Comparison of ENCODE assay signal across 18 cellular contexts in genomic region chr1:32365445-32365844, GRCh38. TPM values are rescaled to one million over a fixed set of nuclear protein-coding genes. Genes with fewer than 3 reads are reported as not detected.
DNase-seq lines count a peak whose midpoint lies in the region; ATAC-seq and TF ChIP-seq lines count a peak whose summit lies in the region.
"Had no signal": no experiment of that assay in that cellular context is flagged by ENCODE, and none has a peak within 500 bp of the region (broad histone marks: within the 10 kb centered on the region; RNA-seq: fewer than 3 reads in every experiment).

No MANE protein-coding gene starts in this region.

- H3K23ac ChIP-seq in IMR-90 (ENCODE audit: low read depth, low read length), result no peak overlapping the region

- no peak overlapping the region for H2AK9ac ChIP-seq in IMR-90 (replicated peaks; ENCODE audit: low read depth, low read length, poor library complexity)

- no peak for TF ChIP-seq POLR2A in IMR-90 (IDR thresholded peaks at IDR 0.05; ENCODE audit: low read depth, low read length)
- TF ChIP-seq POLR2A in transverse colon (IDR thresholded peaks at IDR 0.05), result no peak

- dilution Hi-C loops in IMR-90 (cut with HindIII; ENCODE audit: low sequenced_read_pairs, unreplicated experiment), result no loop called here

- no peak overlapping the region for H3K4me3 Mint-ChIP-seq in activated CD4-positive, alpha-beta T cell treated with anti-CD3 and anti-CD28 coated beads, Interleukin-2, amount 10 ng/mL, durations not matched to agents 24 days and 14 days
- H3K4me3 Mint-ChIP-seq in endothelial cell (ENCODE audit: unreplicated experiment), result peak overlapping the region; percentile 25
- no peak overlapping the region for H3K4me3 Mint-ChIP-seq in stimulated activated memory B cell treated with anti-CD40 and anti-IgM and Interleukin-4, amounts not matched to agents 10 μg/mL and 1 μg/mL and 100 μg/mL, for 72 hours

- no peak overlapping the region for H3K9ac ChIP-seq in IMR-90 (ENCODE audit: low read depth, low read length)

- peaks cover 9% of the 10 kb centered on the region for H3K27me3 Mint-ChIP-seq in activated CD4-positive, alpha-beta T cell treated with anti-CD3 and anti-CD28 coated beads, Interleukin-2, amount 10 ng/mL, durations not matched to agents 24 days and 14 days
- H3K27me3 Mint-ChIP-seq in endothelial cell (ENCODE audit: unreplicated experiment), result peaks cover 10% of the 10 kb centered on the region
- H3K27me3 Mint-ChIP-seq in stimulated activated memory B cell treated with anti-CD40 and anti-IgM and Interleukin-4, amounts not matched to agents 10 μg/mL and 1 μg/mL and 100 μg/mL, for 72 hours, result no peaks in the 10 kb centered on the region

- H4K8ac ChIP-seq in IMR-90 (ENCODE audit: low read depth in 2 of 2, low read length in 2 of 2), result no peak overlapping the region

- no peak overlapping the region for H3K4me2 ChIP-seq in IMR-90 (ENCODE audit: low read depth, low read length)
- H3K4me2 ChIP-seq: PC-9 had no signal

- H3K9me1 ChIP-seq in IMR-90 (ENCODE audit: insufficient read depth, low read length), result 0 out of 2 replicates have a peak, but pooled peaks cover 4% of the 10 kb centered on the region

- WGBS in IMR-90 (ENCODE audit: extremely low coverage in 2 of 2, insufficient read length in 1 of 2), 2 experiments, result no CpG with 5 or more reads among the region's 6 CpGs
- 71 to 83% methylated on average over 1 to 6 of the region's 6 CpGs for WGBS in transverse colon (ENCODE audit: low coverage in 1 of 2), 2 donors

- H3K14ac ChIP-seq in IMR-90 (replicated peaks; ENCODE audit: low read depth, low read length), result no peak overlapping the region

- H3K4me1 Mint-ChIP-seq in activated CD4-positive, alpha-beta T cell treated with anti-CD3 and anti-CD28 coated beads, Interleukin-2, amount 10 ng/mL, durations not matched to agents 24 days and 14 days, result peaks cover 13% of the 10 kb centered on the region
- peaks cover 14% of the 10 kb centered on the region for H3K4me1 Mint-ChIP-seq in endothelial cell (ENCODE audit: unreplicated experiment)
- H3K4me1 Mint-ChIP-seq in stimulated activated memory B cell treated with anti-CD40 and anti-IgM and Interleukin-4, amounts not matched to agents 10 μg/mL and 1 μg/mL and 100 μg/mL, for 72 hours, result peaks cover 25% of the 10 kb centered on the region

- H4K20me1 ChIP-seq in IMR-90 (ENCODE audit: insufficient read depth, low read length), result no peaks in the 10 kb centered on the region; the same call in 1 of the 2 replicates

- in situ Hi-C loops in IMR-90 (cut with MboI; ENCODE audit: low sequenced_read_pairs) (no loop called here), transverse colon (cut with MboI; ENCODE audit: low pct_ligation_motif_present in 1 of 4, low pct_unique_long_range_greater_than_20kb in 1 of 4, low sequenced_read_pairs in 3 of 4) (no loop called here)

- TF ChIP-seq CTCF in IMR-90 (conservative IDR thresholded peaks at IDR 0.05; ENCODE audit: low read depth, low read length) (no peak), endothelial cell (IDR thresholded peaks at IDR 0.05; ENCODE audit: unreplicated experiment) (no peak), transverse colon (IDR thresholded peaks at IDR 0.05) (no peak)

- no peak overlapping the region for H3K4me3 ChIP-seq in IMR-90 (ENCODE audit: insufficient read depth, low read depth, low read length)
- no peak overlapping the region for H3K4me3 ChIP-seq in transverse colon
- H3K4me3 ChIP-seq: PC-9 had no signal

- CTCF ChIA-PET in IMR-90 (lab: Yijun Ruan, JAX), result no interaction called here

- H3K27ac Mint-ChIP-seq in activated CD4-positive, alpha-beta T cell treated with anti-CD3 and anti-CD28 coated beads, Interleukin-2, amount 10 ng/mL, durations not matched to agents 24 days and 14 days, result peak overlapping the region; percentile 41
- H3K27ac Mint-ChIP-seq in endothelial cell (ENCODE audit: unreplicated experiment), result no peak overlapping the region
- peak overlapping the region; percentile 3 for H3K27ac Mint-ChIP-seq in stimulated activated memory B cell treated with anti-CD40 and anti-IgM and Interleukin-4, amounts not matched to agents 10 μg/mL and 1 μg/mL and 100 μg/mL, for 72 hours

- no peak overlapping the region for H2BK120ac ChIP-seq in IMR-90 (ENCODE audit: low read depth, low read length)

- H3K9me3 Mint-ChIP-seq in activated CD4-positive, alpha-beta T cell treated with anti-CD3 and anti-CD28 coated beads, Interleukin-2, amount 10 ng/mL, durations not matched to agents 24 days and 14 days, result no peaks in the 10 kb centered on the region
- H3K9me3 Mint-ChIP-seq in endothelial cell (ENCODE audit: unreplicated experiment), result no peaks in the 10 kb centered on the region
- H3K9me3 Mint-ChIP-seq in stimulated activated memory B cell treated with anti-CD40 and anti-IgM and Interleukin-4, amounts not matched to agents 10 μg/mL and 1 μg/mL and 100 μg/mL, for 72 hours, result no peaks in the 10 kb centered on the region

- TF ChIP-seq EP300 in transverse colon (IDR thresholded peaks at IDR 0.05; ENCODE audit: low read depth), result no peak

- peak overlapping the region; percentile 27 for H2AFZ ChIP-seq in IMR-90 (replicated peaks; ENCODE audit: low read length, poor library complexity)
- H2AFZ ChIP-seq: PC-9 had no signal

- H3K9me3 ChIP-seq in IMR-90 (ENCODE audit: control insufficient read depth, insufficient read depth, low read length) (no peaks in the 10 kb centered on the region), transverse colon (no peaks in the 10 kb centered on the region)

- H4K5ac ChIP-seq in IMR-90 (ENCODE audit: low read depth, low read length), result no peak overlapping the region

- H3K79me1 ChIP-seq in IMR-90 (ENCODE audit: low read depth in 1 of 2, low read length in 2 of 2), result peaks cover 0 to 7% of the 10 kb centered on the region in 2 experiments; a peak in 2 of 4 replicates

- H3K18ac ChIP-seq in IMR-90 (ENCODE audit: low read depth, low read length), result no peak overlapping the region

- H3K4ac ChIP-seq in IMR-90 (ENCODE audit: low read depth, low read length), result no peak overlapping the region

- no peak overlapping the region for H2AK5ac ChIP-seq in IMR-90 (ENCODE audit: low read depth, low read length)

- H3K36me3 ChIP-seq in IMR-90 (ENCODE audit: control insufficient read depth, insufficient read depth, low read length), result peaks cover 47% of the 10 kb centered on the region
- H3K36me3 ChIP-seq in transverse colon, result peaks cover 0 to 49% (median 13%) of the 10 kb centered on the region in 4 donors

- no peak for ATAC-seq in IMR-90 (ENCODE audit: low read depth)
- ATAC-seq in stimulated activated memory B cell treated with anti-CD40 and anti-IgM and Interleukin-4, amounts not matched to agents 10 μg/mL and 1 μg/mL and 100 μg/mL, for 72 hours, result no peak

- intact Hi-C loops in activated CD4-positive, alpha-beta T cell treated with anti-CD3 and anti-CD28 coated beads, Interleukin-2, amount 10 ng/mL, durations not matched to agents 24 days and 14 days (cut with micrococcal nuclease), result no loop called here
- intact Hi-C loops in IMR-90 (cut with micrococcal nuclease), result no loop called here
- intact Hi-C loops in transverse colon (cut with DNase I; ENCODE audit: low total_unique reads), result no loop called here

- H4K91ac ChIP-seq in IMR-90 (ENCODE audit: insufficient read depth, low read depth, low read length), result no peak overlapping the region

- POLR2A ChIA-PET in IMR-90 (lab: Charles Lee; ENCODE audit: unreplicated experiment), result no interaction called here

- TF ChIP-seq RAD21 in IMR-90 (IDR thresholded peaks at IDR 0.05; ENCODE audit: low read length), result no peak

- no peak for DNase-seq in activated CD4-positive, alpha-beta T cell treated with anti-CD3 and anti-CD28 coated beads, Interleukin-2, amount 10 ng/mL, durations not matched to agents 24 days and 14 days
- DNase-seq in activated CD4-positive, alpha-beta T cell treated with anti-CD3 and anti-CD28 coated beads for 48 hours, result no peak
- no peak for DNase-seq in IMR-90
- DNase-seq in endothelial cell (ENCODE audit: low spot score), result no peak
- DNase-seq in transverse colon, result no peak
- no peak for DNase-seq in occipital lobe (lab: John Stamatoyannopoulos, UW)
- no peak for DNase-seq in stimulated activated CD4-positive, alpha-beta T cell treated with anti-CD3 and anti-CD28 coated beads, Interleukin-2, amount 100 ng/mL, for 24 hours
- DNase-seq: 8988T, DMS 273 treated with DMSO at 0.1 percent for 48 hours, GF-D8, Karpas-422, MM.1S, NCI-H1092 treated with DMSO at 0.1 percent for 48 hours, NCI-H2081 treated with DMSO at 0.1 percent for 48 hours, NCI-H510A treated with DMSO at 0.1 percent for 48 hours, NCI-H82, PC-9 had no signal

- H2BK20ac ChIP-seq in IMR-90 (ENCODE audit: low read depth, low read length), result no peak overlapping the region

- H3K27ac ChIP-seq in IMR-90 (ENCODE audit: insufficient read depth, low read length) (no peak overlapping the region), transverse colon (no peak overlapping the region)
- H3K27ac ChIP-seq: PC-9 had no signal

- no peaks in the 10 kb centered on the region for H3K4me1 ChIP-seq in IMR-90 (ENCODE audit: control insufficient read depth, insufficient read depth, low read length)
- peaks cover 14 to 17% (median 15%) of the 10 kb centered on the region in 4 donors for H3K4me1 ChIP-seq in transverse colon

- H3K56ac ChIP-seq in IMR-90 (ENCODE audit: extremely low read depth, insufficient read depth, low read length), result no peak overlapping the region

- H2BK5ac ChIP-seq in IMR-90 (ENCODE audit: low read depth, low read length, poor library complexity, severe bottlenecking), result no peak overlapping the region

- peaks cover 50% of the 10 kb centered on the region for H3K36me3 Mint-ChIP-seq in activated CD4-positive, alpha-beta T cell treated with anti-CD3 and anti-CD28 coated beads, Interleukin-2, amount 10 ng/mL, durations not matched to agents 24 days and 14 days (ENCODE audit: low read depth)
- peaks cover 47% of the 10 kb centered on the region for H3K36me3 Mint-ChIP-seq in endothelial cell (ENCODE audit: low read depth, unreplicated experiment)
- H3K36me3 Mint-ChIP-seq in stimulated activated memory B cell treated with anti-CD40 and anti-IgM and Interleukin-4, amounts not matched to agents 10 μg/mL and 1 μg/mL and 100 μg/mL, for 72 hours, result peaks cover 55% of the 10 kb centered on the region

- no TSS peak for BruUV-seq in IMR-90 (replicated peaks; lab: Mats Ljungman, UMichigan)

- H3K27me3 ChIP-seq in IMR-90 (ENCODE audit: control insufficient read depth, insufficient read depth, low read length) (no peaks in the 10 kb centered on the region), transverse colon (no peaks in the 10 kb centered on the region)

- no peak overlapping the region for H2BK15ac ChIP-seq in IMR-90 (ENCODE audit: low read depth, low read length)

RNA-seq across cellular contexts. Expression of gene TSSK3, which starts 3.1 kb away (rescaled TPM):
- total RNA-seq in activated CD4-positive, alpha-beta T cell treated with anti-CD3 and anti-CD28 coated beads, Interleukin-2, amount 10 ng/mL, durations not matched to agents 24 days and 14 days, result 1.0 and 2.3 TPM in 2 replicates
- total RNA-seq in IMR-90 (2012; rRNA removed) (not detected in 2 replicates), endothelial cell (ENCODE audit: unreplicated experiment) (0.67 TPM), transverse colon (1 to 10 TPM in 2 of 4 donors, not detected in 2; 1.3 to 1.4 TPM), occipital lobe (not detected)
- 0.24 and 0.96 TPM in 2 replicates for polyA plus RNA-seq in IMR-90 (2012; rRNA removed)
- polyA plus RNA-seq in IMR-90 (2012; cell fraction: cytosol; rRNA removed), result 0.15 TPM in 1 of 2 replicates, not detected in the other
- polyA plus RNA-seq in IMR-90 (2012; cell fraction: nucleus; rRNA removed; ENCODE audit: low replicate concordance), result 1.7 and 2.9 TPM in 2 replicates

RNA-seq across cellular contexts. Expression of gene FAM229A, which starts 3.2 kb away (rescaled TPM):
- total RNA-seq in activated CD4-positive, alpha-beta T cell treated with anti-CD3 and anti-CD28 coated beads, Interleukin-2, amount 10 ng/mL, durations not matched to agents 24 days and 14 days, result 4.2 and 4.4 TPM in 2 replicates
- total RNA-seq in IMR-90 (2012; rRNA removed) (0.28 and 0.36 TPM in 2 replicates), endothelial cell (ENCODE audit: unreplicated experiment) (8.5 TPM), transverse colon (10 to 100 TPM; 12.1 to 59.1 (median 21.1) TPM), occipital lobe (1.6 TPM)
- polyA plus RNA-seq in IMR-90 (2012; rRNA removed), result 3.9 and 4.3 TPM in 2 replicates
- 0.64 and 1.4 TPM in 2 replicates for polyA plus RNA-seq in IMR-90 (2012; cell fraction: cytosol; rRNA removed)
- polyA plus RNA-seq in IMR-90 (2012; cell fraction: nucleus; rRNA removed; ENCODE audit: low replicate concordance), result 73.8 and 94.1 TPM in 2 replicates

RNA-seq across cellular contexts. Expression of gene BSDC1, which starts 28.8 kb away (rescaled TPM):
- 44.8 and 49.5 TPM in 2 replicates for total RNA-seq in activated CD4-positive, alpha-beta T cell treated with anti-CD3 and anti-CD28 coated beads, Interleukin-2, amount 10 ng/mL, durations not matched to agents 24 days and 14 days
- 50.8 and 60.4 TPM in 2 replicates for total RNA-seq in IMR-90 (2012; rRNA removed)
- polyA plus RNA-seq in IMR-90 (2012; rRNA removed), result 50.4 and 56.8 TPM in 2 replicates
- 31.5 and 48.4 TPM in 2 replicates for polyA plus RNA-seq in IMR-90 (2012; cell fraction: cytosol; rRNA removed)
- 81.3 and 110 TPM in 2 replicates for polyA plus RNA-seq in IMR-90 (2012; cell fraction: nucleus; rRNA removed; ENCODE audit: low replicate concordance)
- total RNA-seq in endothelial cell (ENCODE audit: unreplicated experiment), result 79.0 TPM
- total RNA-seq in transverse colon, result 100 to 1,000 TPM in 3 of 4 donors, 10 to 100 TPM in 1; 94.8 to 140 (median 117) TPM
- 60.7 TPM for total RNA-seq in occipital lobe

RNA-seq across cellular contexts. Expression of gene MARCKSL1, which starts 29.4 kb away (rescaled TPM):
- 34.8 and 36.6 TPM in 2 replicates for total RNA-seq in activated CD4-positive, alpha-beta T cell treated with anti-CD3 and anti-CD28 coated beads, Interleukin-2, amount 10 ng/mL, durations not matched to agents 24 days and 14 days
- total RNA-seq in IMR-90 (2012; rRNA removed) (34.7 and 37.5 TPM in 2 replicates), endothelial cell (ENCODE audit: unreplicated experiment) (730 TPM), transverse colon (10 to 100 TPM; 40.0 to 62.8 (median 53.0) TPM), occipital lobe (356 TPM)
- polyA plus RNA-seq in IMR-90 (2012; rRNA removed), result 199 and 218 TPM in 2 replicates
- 217 and 260 TPM in 2 replicates for polyA plus RNA-seq in IMR-90 (2012; cell fraction: cytosol; rRNA removed)
- polyA plus RNA-seq in IMR-90 (2012; cell fraction: nucleus; rRNA removed; ENCODE audit: low replicate concordance), result 68.1 and 74.1 TPM in 2 replicates
